Comparison of ENCODE assay signal across 1 cellular context in genomic region chr1:59266927-59267293, GRCh38.
TF ChIP-seq lines count a peak whose summit lies in the region.

No MANE protein-coding gene starts in this region.

TF ChIP-seq in GM23338, 12 proteins besides CTCF, POLR2A, EP300 and RAD21 (continued from another document):
- no peak for TF ChIP-seq ZNF462 (CRISPR knock-in tag; IDR thresholded peaks at IDR 0.05)
- TF ChIP-seq STAT1 (IDR thresholded peaks at IDR 0.05; ENCODE audit: unreplicated experiment): no peak
- no peak for TF ChIP-seq EZH2phosphoT487 (IDR thresholded peaks at IDR 0.05; ENCODE audit: unreplicated experiment)
- no peak for TF ChIP-seq REST (IDR thresholded peaks at IDR 0.05; ENCODE audit: unreplicated experiment)
- TF ChIP-seq CREB1 (CRISPR knock-in tag; IDR thresholded peaks at IDR 0.05; ENCODE audit: low read depth): no peak
- TF ChIP-seq ZNF331 (CRISPR knock-in tag; IDR thresholded peaks at IDR 0.05; ENCODE audit: low read depth): no peak
- no peak for TF ChIP-seq ZNF114 (CRISPR knock-in tag; IDR thresholded peaks at IDR 0.05)
- no peak for TF ChIP-seq NANOG (IDR thresholded peaks at IDR 0.05; ENCODE audit: borderline replicate concordance)
- no peak for TF ChIP-seq POLR2AphosphoS5 (IDR thresholded peaks at IDR 0.05; ENCODE audit: low read depth)
- TF ChIP-seq EZH2 (IDR thresholded peaks at IDR 0.05; ENCODE audit: low read depth, unreplicated experiment): no peak
